1 cellular context compared by ENCODE assay signal in the genomic region with DNA sequence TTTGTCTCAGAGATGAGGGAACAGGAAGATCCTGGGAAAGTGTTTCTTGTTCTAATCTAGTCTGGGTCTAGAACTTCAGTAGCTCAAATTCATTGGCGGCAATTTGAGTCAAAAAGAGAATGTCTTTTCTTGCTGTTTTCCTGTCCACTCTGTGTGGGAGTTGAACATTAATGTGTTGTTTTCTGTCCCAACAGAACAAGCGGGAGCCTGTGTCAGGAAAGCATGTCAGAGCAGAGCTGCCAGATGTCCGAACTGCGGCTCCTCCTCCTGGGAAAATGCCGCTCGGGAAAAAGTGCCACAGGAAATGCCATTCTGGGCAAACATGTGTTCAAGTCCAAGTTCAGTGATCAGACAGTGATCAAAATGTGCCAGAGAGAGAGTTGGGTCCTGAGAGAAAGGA.
TF ChIP-seq lines count a peak whose summit lies in the region.

No MANE protein-coding gene starts in this region.

TF ChIP-seq in H1, 55 proteins besides CTCF, POLR2A, EP300 and RAD21:
- TF ChIP-seq, protein P1, sequence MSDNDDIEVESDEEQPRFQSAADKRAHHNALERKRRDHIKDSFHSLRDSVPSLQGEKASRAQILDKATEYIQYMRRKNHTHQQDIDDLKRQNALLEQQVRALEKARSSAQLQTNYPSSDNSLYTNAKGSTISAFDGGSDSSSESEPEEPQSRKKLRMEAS (IDR thresholded peaks at IDR 0.05) = no peak
- TF ChIP-seq POLR2AphosphoS5 (IDR thresholded peaks at IDR 0.05; ENCODE audit: low read depth, low read length) (no peak), TAF7 (optimal IDR thresholded peaks at IDR 0.05; ENCODE audit: borderline replicate concordance, low read depth, low read length) (no peak), SP4 (IDR thresholded peaks at IDR 0.05; ENCODE audit: low read length) (no peak), CHD1 (IDR thresholded peaks at IDR 0.05; ENCODE audit: low read depth, low read length) (no peak), YY1 (IDR thresholded peaks at IDR 0.05; ENCODE audit: low read depth, low read length) (no peak), BCL11A (IDR thresholded peaks at IDR 0.05; ENCODE audit: low read depth in 2 of 2, low read length in 2 of 2) (no peak), HDAC6 (IDR thresholded peaks at IDR 0.05; ENCODE audit: low read depth, low read length) (no peak), EZH2 (IDR thresholded peaks at IDR 0.05; ENCODE audit: low read depth, low read length, severe bottlenecking) (no peak), RXRA (IDR thresholded peaks at IDR 0.05; ENCODE audit: insufficient read depth, low read depth, low read length) (no peak), KDM4A (IDR thresholded peaks at IDR 0.05; ENCODE audit: low read depth, low read length, severe bottlenecking) (no peak)
- TF ChIP-seq, protein P2, sequence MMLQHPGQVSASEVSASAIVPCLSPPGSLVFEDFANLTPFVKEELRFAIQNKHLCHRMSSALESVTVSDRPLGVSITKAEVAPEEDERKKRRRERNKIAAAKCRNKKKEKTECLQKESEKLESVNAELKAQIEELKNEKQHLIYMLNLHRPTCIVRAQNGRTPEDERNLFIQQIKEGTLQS (IDR thresholded peaks at IDR 0.05; ENCODE audit: insufficient read depth, low read depth, low read length) = no peak
